8 cellular contexts compared by ENCODE assay signal in genomic region chr2:36403675-36404230, GRCh38. TPM values are rescaled to one million over a fixed set of nuclear protein-coding genes. Genes with fewer than 3 reads are reported as not detected.
A peak's percentile ranks its signal among the peaks of the same experiment; 100 is the strongest.
DNase-seq lines count a peak whose midpoint lies in the region; ATAC-seq lines count a peak whose summit lies in the region.

No MANE protein-coding gene starts in this region.

- H3K9me3 Mint-ChIP-seq in stimulated activated effector memory CD8-positive, alpha-beta T cell treated with anti-CD3 and anti-CD28 coated beads, Interleukin-12 subunit alpha, Interleukin-12 subunit beta, amount 100 ng/mL, for 72 hours = no peaks in the 10 kb centered on the region

- peak; percentile 48 for ATAC-seq in HG03520 (IDR thresholded peaks at IDR 0.05; ENCODE audit: unreplicated experiment)
- ATAC-seq in stimulated activated effector memory CD8-positive, alpha-beta T cell treated with anti-CD3 and anti-CD28 coated beads, Interleukin-12 subunit alpha, Interleukin-12 subunit beta, amount 100 ng/mL, for 72 hours = peak; percentile 96

- H3K4me1 Mint-ChIP-seq in stimulated activated effector memory CD8-positive, alpha-beta T cell treated with anti-CD3 and anti-CD28 coated beads, Interleukin-12 subunit alpha, Interleukin-12 subunit beta, amount 100 ng/mL, for 72 hours = no peaks in the 10 kb centered on the region

- H3K4me3 Mint-ChIP-seq in stimulated activated effector memory CD8-positive, alpha-beta T cell treated with anti-CD3 and anti-CD28 coated beads, Interleukin-12 subunit alpha, Interleukin-12 subunit beta, amount 100 ng/mL, for 72 hours = no peak overlapping the region

- no peak overlapping the region for H3K27ac Mint-ChIP-seq in stimulated activated effector memory CD8-positive, alpha-beta T cell treated with anti-CD3 and anti-CD28 coated beads, Interleukin-12 subunit alpha, Interleukin-12 subunit beta, amount 100 ng/mL, for 72 hours

- no peaks in the 10 kb centered on the region for H3K36me3 Mint-ChIP-seq in stimulated activated effector memory CD8-positive, alpha-beta T cell treated with anti-CD3 and anti-CD28 coated beads, Interleukin-12 subunit alpha, Interleukin-12 subunit beta, amount 100 ng/mL, for 72 hours

- peak; percentile 11 for DNase-seq in stimulated activated CD4-positive, alpha-beta T cell treated with anti-CD3 and anti-CD28 coated beads, Interleukin-15, amount 100 ng/mL, for 24 hours
- DNase-seq in stimulated activated CD4-positive, alpha-beta T cell treated with anti-CD3 and anti-CD28 coated beads, Interleukin-4, amount 100 ng/mL, for 4 hours = no peak
- DNase-seq in astrocyte of the hippocampus (ENCODE audit: low read depth, low spot score) = peak; percentile 79
- DNase-seq in stimulated activated effector memory CD8-positive, alpha-beta T cell treated with anti-CD3 and anti-CD28 coated beads, Interleukin-12 subunit alpha, Interleukin-12 subunit beta, amount 100 ng/mL, for 72 hours (ENCODE audit: low spot score in 2 of 2) = no peak
- no peak for DNase-seq in occipital lobe (lab: John Stamatoyannopoulos, UW)
- DNase-seq in NCI-H2171 (lab: John Stamatoyannopoulos, UW) = no peak
- no peak for DNase-seq in activated CD8-positive, alpha-beta memory T cell treated with anti-CD3 and anti-CD28 coated beads, Interleukin-2, amount 50 U/mL, for 48 hours

RNA-seq across cellular contexts. Expression of gene CRIM1, which starts 48.2 kb away (rescaled TPM):
- 105 TPM for total RNA-seq in occipital lobe

Comparison
In these comparisons a context has a peak if more than half of its experiments do, and no peak if none do; other contexts are left out.
1. DNase-seq: peak in stimulated activated CD4-positive, alpha-beta T cell treated with anti-CD3 and anti-CD28 coated beads, Interleukin-15, amount 100 ng/mL, for 24 hours (single experiment) and astrocyte of the hippocampus (single experiment); none in stimulated activated CD4-positive, alpha-beta T cell treated with anti-CD3 and anti-CD28 coated beads, Interleukin-4, amount 100 ng/mL, for 4 hours (0 of 2), stimulated activated effector memory CD8-positive, alpha-beta T cell treated with anti-CD3 and anti-CD28 coated beads, Interleukin-12 subunit alpha, Interleukin-12 subunit beta, amount 100 ng/mL, for 72 hours (0 of 2), occipital lobe (single experiment), NCI-H2171 (single experiment) and activated CD8-positive, alpha-beta memory T cell treated with anti-CD3 and anti-CD28 coated beads, Interleukin-2, amount 50 U/mL, for 48 hours (single experiment).